In genomic region chr17:63844293-63844672, GRCh38 we compare ENCODE assay signal across 1 cellular context.
TF ChIP-seq lines count a peak whose summit lies in the region.

No MANE protein-coding gene starts in this region.

TF ChIP-seq in GM12878, 131 proteins besides CTCF, POLR2A, EP300 and RAD21:
- TF ChIP-seq EED (IDR thresholded peaks at IDR 0.05; ENCODE audit: low read depth) (no peak), SMAD1 (IDR thresholded peaks at IDR 0.05; ENCODE audit: low read depth, partially characterized antibody) (no peak), RB1 (IDR thresholded peaks at IDR 0.05; ENCODE audit: borderline replicate concordance) (no peak), ZBTB33 (IDR thresholded peaks at IDR 0.05) (no peak), NR2C2 (IDR thresholded peaks at IDR 0.05; ENCODE audit: borderline replicate concordance, control insufficient read depth, insufficient read length, low read depth) (no peak), SUZ12 (IDR thresholded peaks at IDR 0.05; ENCODE audit: unreplicated experiment) (no peak), KDM1A (IDR thresholded peaks at IDR 0.05; ENCODE audit: borderline replicate concordance) (no peak), HCFC1 (IDR thresholded peaks at IDR 0.05; ENCODE audit: low read length) (no peak), CBX3 (IDR thresholded peaks at IDR 0.05; ENCODE audit: borderline replicate concordance, low read depth) (no peak)
- TF ChIP-seq, protein P1, sequence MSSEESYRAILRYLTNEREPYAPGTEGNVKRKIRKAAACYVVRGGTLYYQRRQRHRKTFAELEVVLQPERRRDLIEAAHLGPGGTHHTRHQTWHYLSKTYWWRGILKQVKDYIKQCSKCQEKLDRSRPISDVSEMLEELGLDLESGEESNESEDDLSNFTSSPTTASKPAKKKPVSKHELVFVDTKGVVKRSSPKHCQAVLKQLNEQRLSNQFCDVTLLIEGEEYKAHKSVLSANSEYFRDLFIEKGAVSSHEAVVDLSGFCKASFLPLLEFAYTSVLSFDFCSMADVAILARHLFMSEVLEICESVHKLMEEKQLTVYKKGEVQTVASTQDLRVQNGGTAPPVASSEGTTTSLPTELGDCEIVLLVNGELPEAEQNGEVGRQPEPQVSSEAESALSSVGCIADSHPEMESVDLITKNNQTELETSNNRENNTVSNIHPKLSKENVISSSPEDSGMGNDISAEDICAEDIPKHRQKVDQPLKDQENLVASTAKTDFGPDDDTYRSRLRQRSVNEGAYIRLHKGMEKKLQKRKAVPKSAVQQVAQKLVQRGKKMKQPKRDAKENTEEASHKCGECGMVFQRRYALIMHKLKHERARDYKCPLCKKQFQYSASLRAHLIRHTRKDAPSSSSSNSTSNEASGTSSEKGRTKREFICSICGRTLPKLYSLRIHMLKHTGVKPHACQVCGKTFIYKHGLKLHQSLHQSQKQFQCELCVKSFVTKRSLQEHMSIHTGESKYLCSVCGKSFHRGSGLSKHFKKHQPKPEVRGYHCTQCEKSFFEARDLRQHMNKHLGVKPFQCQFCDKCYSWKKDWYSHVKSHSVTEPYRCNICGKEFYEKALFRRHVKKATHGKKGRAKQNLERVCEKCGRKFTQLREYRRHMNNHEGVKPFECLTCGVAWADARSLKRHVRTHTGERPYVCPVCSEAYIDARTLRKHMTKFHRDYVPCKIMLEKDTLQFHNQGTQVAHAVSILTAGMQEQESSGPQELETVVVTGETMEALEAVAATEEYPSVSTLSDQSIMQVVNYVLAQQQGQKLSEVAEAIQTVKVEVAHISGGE (CRISPR knock-in tag; IDR thresholded peaks at IDR 0.05): no peak
- TF ChIP-seq, protein P2, sequence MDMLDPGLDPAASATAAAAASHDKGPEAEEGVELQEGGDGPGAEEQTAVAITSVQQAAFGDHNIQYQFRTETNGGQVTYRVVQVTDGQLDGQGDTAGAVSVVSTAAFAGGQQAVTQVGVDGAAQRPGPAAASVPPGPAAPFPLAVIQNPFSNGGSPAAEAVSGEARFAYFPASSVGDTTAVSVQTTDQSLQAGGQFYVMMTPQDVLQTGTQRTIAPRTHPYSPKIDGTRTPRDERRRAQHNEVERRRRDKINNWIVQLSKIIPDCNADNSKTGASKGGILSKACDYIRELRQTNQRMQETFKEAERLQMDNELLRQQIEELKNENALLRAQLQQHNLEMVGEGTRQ (IDR thresholded peaks at IDR 0.05; ENCODE audit: borderline replicate concordance, low read depth, low read length): no peak
- TF ChIP-seq, protein P3, sequence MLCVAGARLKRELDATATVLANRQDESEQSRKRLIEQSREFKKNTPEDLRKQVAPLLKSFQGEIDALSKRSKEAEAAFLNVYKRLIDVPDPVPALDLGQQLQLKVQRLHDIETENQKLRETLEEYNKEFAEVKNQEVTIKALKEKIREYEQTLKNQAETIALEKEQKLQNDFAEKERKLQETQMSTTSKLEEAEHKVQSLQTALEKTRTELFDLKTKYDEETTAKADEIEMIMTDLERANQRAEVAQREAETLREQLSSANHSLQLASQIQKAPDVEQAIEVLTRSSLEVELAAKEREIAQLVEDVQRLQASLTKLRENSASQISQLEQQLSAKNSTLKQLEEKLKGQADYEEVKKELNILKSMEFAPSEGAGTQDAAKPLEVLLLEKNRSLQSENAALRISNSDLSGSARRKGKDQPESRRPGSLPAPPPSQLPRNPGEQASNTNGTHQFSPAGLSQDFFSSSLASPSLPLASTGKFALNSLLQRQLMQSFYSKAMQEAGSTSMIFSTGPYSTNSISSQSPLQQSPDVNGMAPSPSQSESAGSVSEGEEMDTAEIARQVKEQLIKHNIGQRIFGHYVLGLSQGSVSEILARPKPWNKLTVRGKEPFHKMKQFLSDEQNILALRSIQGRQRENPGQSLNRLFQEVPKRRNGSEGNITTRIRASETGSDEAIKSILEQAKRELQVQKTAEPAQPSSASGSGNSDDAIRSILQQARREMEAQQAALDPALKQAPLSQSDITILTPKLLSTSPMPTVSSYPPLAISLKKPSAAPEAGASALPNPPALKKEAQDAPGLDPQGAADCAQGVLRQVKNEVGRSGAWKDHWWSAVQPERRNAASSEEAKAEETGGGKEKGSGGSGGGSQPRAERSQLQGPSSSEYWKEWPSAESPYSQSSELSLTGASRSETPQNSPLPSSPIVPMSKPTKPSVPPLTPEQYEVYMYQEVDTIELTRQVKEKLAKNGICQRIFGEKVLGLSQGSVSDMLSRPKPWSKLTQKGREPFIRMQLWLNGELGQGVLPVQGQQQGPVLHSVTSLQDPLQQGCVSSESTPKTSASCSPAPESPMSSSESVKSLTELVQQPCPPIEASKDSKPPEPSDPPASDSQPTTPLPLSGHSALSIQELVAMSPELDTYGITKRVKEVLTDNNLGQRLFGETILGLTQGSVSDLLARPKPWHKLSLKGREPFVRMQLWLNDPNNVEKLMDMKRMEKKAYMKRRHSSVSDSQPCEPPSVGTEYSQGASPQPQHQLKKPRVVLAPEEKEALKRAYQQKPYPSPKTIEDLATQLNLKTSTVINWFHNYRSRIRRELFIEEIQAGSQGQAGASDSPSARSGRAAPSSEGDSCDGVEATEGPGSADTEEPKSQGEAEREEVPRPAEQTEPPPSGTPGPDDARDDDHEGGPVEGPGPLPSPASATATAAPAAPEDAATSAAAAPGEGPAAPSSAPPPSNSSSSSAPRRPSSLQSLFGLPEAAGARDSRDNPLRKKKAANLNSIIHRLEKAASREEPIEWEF (IDR thresholded peaks at IDR 0.05; ENCODE audit: insufficient replicate concordance, low read depth, low read length): no peak
